5 cellular contexts compared by ENCODE assay signal in genomic region chr15:40333922-40334492, GRCh38. TPM values are rescaled to one million over a fixed set of nuclear protein-coding genes. Genes with fewer than 3 reads are reported as not detected.
A peak's percentile ranks its signal among the peaks of the same experiment; 100 is the strongest.
DNase-seq lines count a peak whose midpoint lies in the region; ATAC-seq and TF ChIP-seq lines count a peak whose summit lies in the region.

No MANE protein-coding gene starts in this region.

- H3K27me3 Mint-ChIP-seq in neural crest cell (ENCODE audit: low read depth), result no peaks in the 10 kb centered on the region
- no peaks in the 10 kb centered on the region for H3K27me3 Mint-ChIP-seq in effector memory CD8-positive, alpha-beta T cell

- no peak for TF ChIP-seq CTCF in neural crest cell (conservative IDR thresholded peaks at IDR 0.05)

- H3K9me3 Mint-ChIP-seq in neural crest cell, result no peaks in the 10 kb centered on the region
- no peaks in the 10 kb centered on the region for H3K9me3 Mint-ChIP-seq in effector memory CD8-positive, alpha-beta T cell

- H3K27ac Mint-ChIP-seq in neural crest cell (ENCODE audit: unreplicated experiment), result peak overlapping the region; percentile 85
- no peak overlapping the region for H3K27ac Mint-ChIP-seq in effector memory CD8-positive, alpha-beta T cell

- H3K4me3 Mint-ChIP-seq in neural crest cell, result no peak overlapping the region
- no peak overlapping the region for H3K4me3 Mint-ChIP-seq in effector memory CD8-positive, alpha-beta T cell

- peaks cover 35% of the 10 kb centered on the region for H3K4me1 Mint-ChIP-seq in neural crest cell
- H3K4me1 Mint-ChIP-seq in effector memory CD8-positive, alpha-beta T cell (ENCODE audit: low read depth in 2 of 2), result peaks cover 9 to 16% of the 10 kb centered on the region in 2 donors

- DNase-seq in NCI-H82 treated with DMSO at 0.1 percent for 48 hours (lab: John Stamatoyannopoulos, UW; ENCODE audit: unreplicated experiment), result peak; percentile 41
- DNase-seq in caudate nucleus (lab: John Stamatoyannopoulos, UW), result peak in 21 of 61 donors; percentile 17 to 55 (median 30)
- no peak for DNase-seq in neural crest cell (ENCODE audit: low read depth, low spot score)
- no peak for DNase-seq in activated CD4-positive, CD25-positive, alpha-beta regulatory T cell (lab: John Stamatoyannopoulos, UW)
- DNase-seq in effector memory CD8-positive, alpha-beta T cell, result no peak

- peak overlapping the region; percentile 80 for H3K27ac ChIP-seq in caudate nucleus (ENCODE audit: low read depth, low read length)

- no peak for ATAC-seq in effector memory CD8-positive, alpha-beta T cell (replicated peaks)

- H3K36me3 Mint-ChIP-seq in neural crest cell (ENCODE audit: low read depth), result no peaks in the 10 kb centered on the region
- H3K36me3 Mint-ChIP-seq in effector memory CD8-positive, alpha-beta T cell (ENCODE audit: insufficient read depth), result no peaks in the 10 kb centered on the region

RNA-seq across cellular contexts. Expression of gene CCDC9B, which starts 6.7 kb away (rescaled TPM):
- 0.33 TPM in 1 of 2 replicates, not detected in the other for total RNA-seq in neural crest cell

RNA-seq across cellular contexts. Expression of gene INAFM2, which starts 10.5 kb away (rescaled TPM):
- 22.8 and 27.5 TPM in 2 replicates for total RNA-seq in neural crest cell

RNA-seq across cellular contexts. Expression of gene PHGR1, which starts 16.8 kb away (rescaled TPM):
- not detected in 2 replicates for total RNA-seq in neural crest cell

RNA-seq across cellular contexts. Expression of gene DISP2, which starts 24.0 kb away (rescaled TPM):
- total RNA-seq in neural crest cell, result 2.0 and 3.1 TPM in 2 replicates

RNA-seq across cellular contexts. Expression of gene PLCB2, which starts 26.3 kb away (rescaled TPM):
- total RNA-seq in neural crest cell, result 8.7 and 8.8 TPM in 2 replicates
